Comparison of ENCODE assay signal across 32 cellular contexts in genomic region chr20:15977758-15978157, GRCh38.
"Had no signal": no experiment of that assay in that cellular context is flagged by ENCODE, and none has a peak within 500 bp of the region (broad histone marks: within the 10 kb centered on the region; RNA-seq: fewer than 3 reads in every experiment).

No MANE protein-coding gene starts in this region.

- H3K27me3 Mint-ChIP-seq: activated naive CD8-positive, alpha-beta T cell treated with anti-CD3 and anti-CD28 coated beads for 36 hours; naive B cell had no signal

- ATAC-seq: activated CD4-positive, CD25-positive, alpha-beta regulatory T cell treated with anti-CD3 and anti-CD28 coated beads, Interleukin-2, amount 50 U/mL, for 24 hours; body of pancreas; foreskin keratinocyte; heart right ventricle; pancreas had no signal

- H3K4me3 ChIP-seq: adrenal gland, body of pancreas, esophagus muscularis mucosa, heart right ventricle, left ventricle myocardium inferior, lung, pancreas, prostate gland, sigmoid colon, smooth muscle cell, tibial nerve had no signal

- H3K4me2 ChIP-seq: smooth muscle cell had no signal

- H3K9me3 Mint-ChIP-seq: activated naive CD4-positive, alpha-beta T cell treated with anti-CD3 and anti-CD28 coated beads for 36 hours had no signal

- H3K27ac Mint-ChIP-seq: activated naive CD4-positive, alpha-beta T cell treated with anti-CD3 and anti-CD28 coated beads for 36 hours; activated naive CD8-positive, alpha-beta T cell treated with anti-CD3 and anti-CD28 coated beads for 36 hours; activated T-helper 1 cell treated with anti-CD3 and anti-CD28 coated beads, Interleukin-12 subunit alpha, Interleukin-12 subunit beta, Interleukin-2, Interleukin-4 antibody, amounts not matched to agents 30 ng/mL and 10 ng/mL and 1 ng/mL, durations not matched to agents 14 hours and 24 hours and 36 hours had no signal

- H3K36me3 Mint-ChIP-seq: activated naive CD8-positive, alpha-beta T cell treated with anti-CD3 and anti-CD28 coated beads for 36 hours had no signal

- H3K4me1 Mint-ChIP-seq: activated naive CD8-positive, alpha-beta T cell treated with anti-CD3 and anti-CD28 coated beads for 36 hours had no signal

- H3K27me3 ChIP-seq: adrenal gland, body of pancreas, esophagus muscularis mucosa, foreskin keratinocyte, heart right ventricle, pancreas, sigmoid colon, tibial nerve had no signal

- H3K36me3 ChIP-seq: adrenal gland, esophagus muscularis mucosa, heart right ventricle, left ventricle myocardium inferior, pancreas, prostate gland, sigmoid colon, tibial nerve had no signal

- H3K4me1 ChIP-seq: adrenal gland, body of pancreas, esophagus muscularis mucosa, foreskin keratinocyte, heart right ventricle, left ventricle myocardium inferior, pancreas, prostate gland, sigmoid colon, tibial nerve had no signal

- H3K9me3 ChIP-seq: body of pancreas, esophagus muscularis mucosa, left ventricle myocardium inferior, pancreas, prostate gland, tibial nerve had no signal

- H3K27ac ChIP-seq: adrenal gland, body of pancreas, esophagus muscularis mucosa, foreskin keratinocyte, heart right ventricle, left ventricle myocardium inferior, pancreas, prostate gland, sigmoid colon, tibial nerve, VCaP had no signal

- DNase-seq: activated CD4-positive, alpha-beta T cell treated with anti-CD3 and anti-CD28 coated beads for 48 hours; activated CD4-positive, alpha-beta T cell treated with anti-CD3 and anti-CD28 coated beads, Interleukin-2, amount 50 U/mL, for 48 hours; activated CD8-positive, alpha-beta memory T cell treated with anti-CD3 and anti-CD28 coated beads for 24 hours; activated effector memory CD4-positive, alpha-beta T cell treated with anti-CD3 and anti-CD28 coated beads, Interleukin-2, amount 50 U/mL, for 16 hours; activated naive CD4-positive, alpha-beta T cell treated with anti-CD3 and anti-CD28 coated beads for 36 hours; activated naive CD8-positive, alpha-beta T cell treated with anti-CD3 and anti-CD28 coated beads for 36 hours; adrenal gland; aorta; body of pancreas; dermis blood vessel endothelial cell; effector CD4-positive, alpha-beta T cell; foreskin keratinocyte; heart right ventricle; islet precursor cell; left ventricle myocardium inferior; naive B cell; nucleus accumbens; pancreas; retina; sigmoid colon; stimulated activated CD4-positive, alpha-beta T cell treated with anti-CD3 and anti-CD28 coated beads, Interleukin-1b, Interleukin-23, amount 100 ng/mL, for 48 hours; stimulated activated CD4-positive, alpha-beta T cell treated with anti-CD3 and anti-CD28 coated beads, Interleukin-4, amount 100 ng/mL, for 4 hours; stimulated activated CD8-positive, alpha-beta memory T cell treated with anti-CD3 and anti-CD28 coated beads, Interleukin-4, amount 100 ng/mL, for 48 hours; stimulated activated naive CD4-positive, alpha-beta T cell had no signal

- H3K4me3 Mint-ChIP-seq: activated naive CD4-positive, alpha-beta T cell treated with anti-CD3 and anti-CD28 coated beads for 36 hours; activated naive CD8-positive, alpha-beta T cell treated with anti-CD3 and anti-CD28 coated beads for 36 hours; activated T-helper 1 cell treated with anti-CD3 and anti-CD28 coated beads, Interleukin-12 subunit alpha, Interleukin-12 subunit beta, Interleukin-2, Interleukin-4 antibody, amounts not matched to agents 30 ng/mL and 10 ng/mL and 1 ng/mL, durations not matched to agents 14 hours and 24 hours and 36 hours; naive B cell had no signal
